In the genomic region with DNA sequence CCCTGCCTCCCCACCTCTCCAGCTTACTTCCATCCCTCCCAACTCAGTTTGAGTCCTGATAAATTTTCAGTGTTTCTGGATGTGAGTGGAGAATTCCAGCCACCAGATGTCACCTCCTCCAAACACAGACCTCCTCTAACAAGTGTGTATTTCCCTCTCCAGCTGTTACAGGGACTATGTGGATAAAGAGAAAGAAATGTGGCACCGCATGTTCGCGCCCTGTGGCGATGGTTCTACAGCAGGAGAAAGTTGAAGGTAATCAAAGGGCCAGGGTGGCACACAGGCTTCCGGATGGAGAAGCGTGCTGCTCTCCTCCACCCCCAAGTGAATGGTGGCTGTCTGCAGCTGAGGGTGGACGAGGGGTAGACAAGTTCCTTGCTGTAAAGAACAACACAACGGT, we compare ENCODE assay signal across 8 cellular contexts. TPM values are rescaled to one million over a fixed set of nuclear protein-coding genes. Genes with fewer than 3 reads are reported as not detected.
DNase-seq lines count a peak whose midpoint lies in the region; ATAC-seq and TF ChIP-seq lines count a peak whose summit lies in the region.

No MANE protein-coding gene starts in this region.

- no peak overlapping the region for H3K4me3 Mint-ChIP-seq in endothelial cell (ENCODE audit: unreplicated experiment)
- H3K4me3 Mint-ChIP-seq in nephron = peak overlapping the region in 2 of 3 experiments; percentile 2 to 65
- no peak overlapping the region for H3K4me3 Mint-ChIP-seq in stimulated activated naive B cell treated with anti-CD40 and anti-IgM and Interleukin-4, amounts not matched to agents 10 μg/mL and 1 μg/mL and 100 μg/mL, for 72 hours

- H3K36me3 Mint-ChIP-seq in endothelial cell (ENCODE audit: low read depth, unreplicated experiment) = peaks cover 5% of the 10 kb centered on the region
- H3K36me3 Mint-ChIP-seq in nephron (ENCODE audit: low read depth) = no peaks in the 10 kb centered on the region
- no peaks in the 10 kb centered on the region for H3K36me3 Mint-ChIP-seq in stimulated activated naive B cell treated with anti-CD40 and anti-IgM and Interleukin-4, amounts not matched to agents 10 μg/mL and 1 μg/mL and 100 μg/mL, for 72 hours

- H3K27me3 Mint-ChIP-seq in endothelial cell (ENCODE audit: unreplicated experiment) = no peaks in the 10 kb centered on the region
- peaks cover 10% of the 10 kb centered on the region for H3K27me3 Mint-ChIP-seq in nephron (ENCODE audit: low read depth)
- peaks cover 0 to 16% of the 10 kb centered on the region in 2 donors for H3K27me3 Mint-ChIP-seq in stimulated activated naive B cell treated with anti-CD40 and anti-IgM and Interleukin-4, amounts not matched to agents 10 μg/mL and 1 μg/mL and 100 μg/mL, for 72 hours

- WGBS in lower leg skin, 2 donors = 21 to 33% methylated on average over 8 of the region's 8 CpGs

- H3K4me3 ChIP-seq in lower leg skin (ENCODE audit: low read depth, poor library complexity, severe bottlenecking) = no peak overlapping the region

- peak; percentile 75 for TF ChIP-seq CTCF in AG09319 (IDR thresholded peaks at IDR 0.05; ENCODE audit: low read depth, low read length)
- no peak for TF ChIP-seq CTCF in endothelial cell (IDR thresholded peaks at IDR 0.05; ENCODE audit: unreplicated experiment)
- peak; percentile 60 to 76 (median 73) for TF ChIP-seq CTCF in nephron (IDR thresholded peaks at IDR 0.05; ENCODE audit: unreplicated experiment in 3 of 3)
- no peak for TF ChIP-seq CTCF in lower leg skin (IDR thresholded peaks at IDR 0.05)

- H3K9me3 Mint-ChIP-seq in endothelial cell (ENCODE audit: unreplicated experiment) = no peaks in the 10 kb centered on the region
- H3K9me3 Mint-ChIP-seq in nephron = no peaks in the 10 kb centered on the region
- H3K9me3 Mint-ChIP-seq in stimulated activated naive B cell treated with anti-CD40 and anti-IgM and Interleukin-4, amounts not matched to agents 10 μg/mL and 1 μg/mL and 100 μg/mL, for 72 hours = no peaks in the 10 kb centered on the region

- intact Hi-C loops in lower leg skin (cut with DNase I; ENCODE audit: low total_unique reads) = no loop called here
- intact Hi-C loops in posterior vena cava (cut with DNase I) = loop anchor here in 1 of 2 donors (5.0 kb wide), 1 partner anchor 110 kb away; no protein-coding TSS in a partner anchor

- no peak for TF ChIP-seq POLR2A in lower leg skin (IDR thresholded peaks at IDR 0.05)

- no peak for ATAC-seq in stimulated activated naive B cell treated with anti-CD40 and anti-IgM and Interleukin-4, amounts not matched to agents 10 μg/mL and 1 μg/mL and 100 μg/mL, for 72 hours (replicated peaks)

- peaks cover 5% of the 10 kb centered on the region for H3K4me1 Mint-ChIP-seq in endothelial cell (ENCODE audit: unreplicated experiment)
- H3K4me1 Mint-ChIP-seq in nephron = peaks cover 41% of the 10 kb centered on the region
- H3K4me1 Mint-ChIP-seq in stimulated activated naive B cell treated with anti-CD40 and anti-IgM and Interleukin-4, amounts not matched to agents 10 μg/mL and 1 μg/mL and 100 μg/mL, for 72 hours = peaks cover 0 to 7% of the 10 kb centered on the region in 2 donors

- H3K27ac Mint-ChIP-seq in endothelial cell (ENCODE audit: unreplicated experiment) (no peak overlapping the region), nephron (peak overlapping the region; percentile 29 to 78 (median 47))
- no peak overlapping the region for H3K27ac Mint-ChIP-seq in stimulated activated naive B cell treated with anti-CD40 and anti-IgM and Interleukin-4, amounts not matched to agents 10 μg/mL and 1 μg/mL and 100 μg/mL, for 72 hours

- no peak for DNase-seq in AG09319 (ENCODE audit: extremely low read depth, low read depth)
- DNase-seq in NCI-H1694 (lab: John Stamatoyannopoulos, UW) = peak; percentile 72
- peak; percentile 25 for DNase-seq in endothelial cell (ENCODE audit: low spot score)
- DNase-seq in lower leg skin (ENCODE audit: low spot score in 2 of 2) = no peak
- DNase-seq in posterior vena cava (ENCODE audit: low spot score) = no peak
- no peak for DNase-seq in stimulated activated naive B cell treated with anti-CD40 and anti-IgM and Interleukin-4, amounts not matched to agents 10 μg/mL and 1 μg/mL and 100 μg/mL, for 72 hours
- no peak for DNase-seq in activated naive CD4-positive, alpha-beta T cell treated with anti-CD3 and anti-CD28 coated beads, Interleukin-2, amount 50 U/mL, for 16 hours

RNA-seq across cellular contexts. Expression of gene FKBP6, which starts 14.7 kb away (rescaled TPM):
- total RNA-seq in endothelial cell (ENCODE audit: unreplicated experiment) = not detected
- total RNA-seq in lower leg skin = under 1 TPM in 1 of 4 donors, not detected in 3; 0.15 TPM
- not detected for total RNA-seq in posterior vena cava

RNA-seq across cellular contexts. Expression of gene TRIM50, which starts 14.8 kb away (rescaled TPM):
- total RNA-seq in endothelial cell (ENCODE audit: unreplicated experiment) (0.54 TPM), lower leg skin (under 1 TPM in 1 of 4 donors, not detected in 3; 0.39 TPM), posterior vena cava (under 1 TPM in 1 of 2 donors, not detected in 1; 0.32 TPM)

RNA-seq across cellular contexts. Expression of gene NSUN5, which starts 34.0 kb away (rescaled TPM):
- total RNA-seq in endothelial cell (ENCODE audit: unreplicated experiment) = 10.7 TPM
- 10 to 100 TPM; 31.4 to 39.7 (median 35.0) TPM for total RNA-seq in lower leg skin
- total RNA-seq in posterior vena cava = 10 to 100 TPM; 12.4 to 14.1 TPM

Comparison
In these comparisons a context has a peak if more than half of its experiments do, and no peak if none do; other contexts are left out.
1. DNase-seq: peak in NCI-H1694 (single experiment) and endothelial cell (single experiment); none in AG09319 (single experiment), lower leg skin (0 of 2), posterior vena cava (single experiment), stimulated activated naive B cell treated with anti-CD40 and anti-IgM and Interleukin-4, amounts not matched to agents 10 μg/mL and 1 μg/mL and 100 μg/mL, for 72 hours (single experiment) and activated naive CD4-positive, alpha-beta T cell treated with anti-CD3 and anti-CD28 coated beads, Interleukin-2, amount 50 U/mL, for 16 hours (single experiment).
2. CTCF ChIP-seq: peak in AG09319 (single experiment) and nephron (3 of 3); none in endothelial cell (single experiment) and lower leg skin (0 of 3).
3. H3K27ac Mint-ChIP-seq: peak in nephron (3 of 3); none in endothelial cell (single experiment) and stimulated activated naive B cell treated with anti-CD40 and anti-IgM and Interleukin-4, amounts not matched to agents 10 μg/mL and 1 μg/mL and 100 μg/mL, for 72 hours (single experiment).
4. H3K4me3 Mint-ChIP-seq: peak in nephron (2 of 3); none in endothelial cell (single experiment) and stimulated activated naive B cell treated with anti-CD40 and anti-IgM and Interleukin-4, amounts not matched to agents 10 μg/mL and 1 μg/mL and 100 μg/mL, for 72 hours (0 of 2).